Comparison of ENCODE assay signal across 1 cellular context in genomic region chr3:112089956-112090898, GRCh38.
TF ChIP-seq lines count a peak whose summit lies in the region.

No MANE protein-coding gene starts in this region.

TF ChIP-seq in HEK293, 187 proteins besides CTCF, POLR2A, EP300 and RAD21 (continued from another document and continues in another):
- TF ChIP-seq ZFP69B (tag by site-specific recombination; IDR thresholded peaks at IDR 0.05) (peak; percentile 59; the same call in 1 of the 2 replicates), KLF7 (tag by site-specific recombination; IDR thresholded peaks at IDR 0.05; ENCODE audit: borderline replicate concordance) (no peak), ZBTB48 (tag by site-specific recombination; IDR thresholded peaks at IDR 0.05) (no peak), ZNF354C (tag by site-specific recombination; IDR thresholded peaks at IDR 0.05; ENCODE audit: borderline replicate concordance, low read depth) (no peak), SCRT2 (tag by site-specific recombination; IDR thresholded peaks at IDR 0.05) (no peak), ZNF558 (tag by site-specific recombination; IDR thresholded peaks at IDR 0.05) (no peak), ZNF626 (tag by site-specific recombination; IDR thresholded peaks at IDR 0.05) (no peak), ZNF223 (tag by site-specific recombination; IDR thresholded peaks at IDR 0.05) (no peak), ZNF423 (tag by site-specific recombination; IDR thresholded peaks at IDR 0.05) (no peak), ZNF514 (tag by site-specific recombination; IDR thresholded peaks at IDR 0.05) (no peak), MYNN (tag by site-specific recombination; IDR thresholded peaks at IDR 0.05; ENCODE audit: borderline replicate concordance) (no peak), ZNF221 (tag by site-specific recombination; IDR thresholded peaks at IDR 0.05; ENCODE audit: borderline replicate concordance) (no peak), GLIS2 (tag by site-specific recombination; IDR thresholded peaks at IDR 0.05) (peak; percentile 52; the same call in 1 of the 2 replicates), TRIM28 (IDR thresholded peaks at IDR 0.05; ENCODE audit: borderline replicate concordance, low read length) (no peak; the same call in 1 of the 2 replicates), ZNF48 (tag by site-specific recombination; IDR thresholded peaks at IDR 0.05) (no peak), ZNF521 (tag by site-specific recombination; IDR thresholded peaks at IDR 0.05) (no peak), ZNF184 (tag by site-specific recombination; IDR thresholded peaks at IDR 0.05) (no peak), ZNF768 (tag by site-specific recombination; IDR thresholded peaks at IDR 0.05) (no peak), ZNF747 (tag by site-specific recombination; IDR thresholded peaks at IDR 0.05) (no peak), ZSCAN30 (tag by site-specific recombination; IDR thresholded peaks at IDR 0.05) (peak; percentile 80; the same call in 1 of the 2 replicates), EGR2 (tag by site-specific recombination; IDR thresholded peaks at IDR 0.05; ENCODE audit: low read depth) (no peak), ZNF169 (tag by site-specific recombination; IDR thresholded peaks at IDR 0.05) (no peak), ZNF37A (tag by site-specific recombination; IDR thresholded peaks at IDR 0.05) (no peak), MEIS1 (CRISPR knock-in tag; IDR thresholded peaks at IDR 0.05; ENCODE audit: borderline replicate concordance) (no peak), ZNF449 (tag by site-specific recombination; IDR thresholded peaks at IDR 0.05) (no peak), TCF7L2 (IDR thresholded peaks at IDR 0.05; ENCODE audit: borderline replicate concordance, low read depth, low read length) (peak; percentile 85), ZBTB21 (tag by site-specific recombination; IDR thresholded peaks at IDR 0.05) (no peak), ZNF433 (tag by site-specific recombination; IDR thresholded peaks at IDR 0.05; ENCODE audit: low read depth) (no peak), ZNF830 (tag by site-specific recombination; IDR thresholded peaks at IDR 0.05; ENCODE audit: low read depth) (no peak), ZNF280D (tag by site-specific recombination; IDR thresholded peaks at IDR 0.05) (no peak), SCRT1 (tag by site-specific recombination; IDR thresholded peaks at IDR 0.05; ENCODE audit: borderline replicate concordance) (no peak), ZBTB26 (tag by site-specific recombination; optimal IDR thresholded peaks at IDR 0.05) (no peak), ZNF214 (tag by site-specific recombination; IDR thresholded peaks at IDR 0.05; ENCODE audit: borderline replicate concordance) (no peak), ZNF837 (tag by site-specific recombination; IDR thresholded peaks at IDR 0.05) (no peak), ZNF843 (tag by site-specific recombination; IDR thresholded peaks at IDR 0.05) (peak; percentile 94), ZBTB11 (tag by site-specific recombination; conservative IDR thresholded peaks at IDR 0.05; ENCODE audit: low read depth) (no peak), PBX3 (CRISPR knock-in tag; IDR thresholded peaks at IDR 0.05) (no peak), KLF9 (tag by site-specific recombination; IDR thresholded peaks at IDR 0.05; ENCODE audit: low read depth) (no peak), SALL2 (tag by site-specific recombination; IDR thresholded peaks at IDR 0.05; ENCODE audit: borderline replicate concordance) (no peak), ZBTB8A (tag by site-specific recombination; IDR thresholded peaks at IDR 0.05) (0 out of 2 replicates have a peak, but pooled peaks have one; percentile 22), PATZ1 (tag by site-specific recombination; IDR thresholded peaks at IDR 0.05) (peak; percentile 53), ZNF121 (tag by site-specific recombination; IDR thresholded peaks at IDR 0.05) (no peak), ZNF202 (tag by site-specific recombination; IDR thresholded peaks at IDR 0.05; ENCODE audit: borderline replicate concordance) (no peak), ZNF341 (tag by site-specific recombination; IDR thresholded peaks at IDR 0.05; ENCODE audit: low read depth) (no peak), HOXD13 (CRISPR knock-in tag; IDR thresholded peaks at IDR 0.05; ENCODE audit: borderline replicate concordance) (0 out of 2 replicates have a peak, but pooled peaks have one; percentile 27), ZNF426 (tag by site-specific recombination; IDR thresholded peaks at IDR 0.05) (no peak), ZNF157 (tag by site-specific recombination; IDR thresholded peaks at IDR 0.05) (no peak), ZNF138 (tag by site-specific recombination; IDR thresholded peaks at IDR 0.05; ENCODE audit: borderline replicate concordance) (no peak), ZNF785 (tag by site-specific recombination; IDR thresholded peaks at IDR 0.05) (no peak), TSHZ1 (tag by site-specific recombination; IDR thresholded peaks at IDR 0.05; ENCODE audit: borderline replicate concordance) (peak; percentile 76), ZNF544 (tag by site-specific recombination; IDR thresholded peaks at IDR 0.05) (no peak)
